ENCODE assay signal across 10 cellular contexts in the genomic region with DNA sequence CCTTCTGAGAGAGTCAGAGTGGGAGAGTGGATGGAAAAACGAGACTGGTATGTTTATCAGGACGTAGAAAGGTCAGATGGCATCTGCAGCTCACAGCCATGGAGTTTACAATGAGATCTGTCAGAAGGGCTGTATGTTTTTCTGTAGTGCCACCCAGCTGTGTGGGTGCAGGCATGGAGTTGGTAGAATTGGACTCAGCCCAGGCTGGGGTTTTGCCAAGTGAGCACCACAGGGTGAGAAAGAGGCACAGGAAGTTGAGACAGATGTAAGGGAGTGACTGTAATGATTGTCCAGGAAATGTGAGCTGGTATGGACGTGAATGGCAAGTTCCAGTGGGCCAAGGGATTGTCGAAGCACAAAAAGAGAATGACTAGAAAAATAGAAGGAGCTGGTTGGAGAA. TPM values are rescaled to one million over a fixed set of nuclear protein-coding genes. Genes with fewer than 3 reads are reported as not detected.
DNase-seq lines count a peak whose midpoint lies in the region; ATAC-seq and TF ChIP-seq lines count a peak whose summit lies in the region.
"Had no signal": no experiment of that assay in that cellular context is flagged by ENCODE, and none has a peak within 500 bp of the region (broad histone marks: within the 10 kb centered on the region; RNA-seq: fewer than 3 reads in every experiment).

No MANE protein-coding gene starts in this region.

- H3K4me3 ChIP-seq in breast epithelium: no peak overlapping the region
- H3K4me3 ChIP-seq: SK-N-MC, thyroid gland had no signal

- POLR2A ChIA-PET in MCF 10A (lab: Yijun Ruan, JAX): interaction anchor here (1.0 to 1.2 kb wide), 3 partner anchors 10 to 132 kb away, joined by 3 to 4 read pairs (median 3); a partner anchor contains a TSS

- CTCF ChIA-PET in MCF 10A (lab: Yijun Ruan, JAX): interaction anchor here (0.6 to 4.1 kb wide), 14 partner anchors 12 to 639 kb away, joined by 3 to 20 read pairs (median 3); a partner anchor contains a TSS

- H3K27ac ChIP-seq in breast epithelium: no peak overlapping the region
- H3K27ac ChIP-seq: SK-N-MC, thyroid gland had no signal

- ATAC-seq in GM18511 (IDR thresholded peaks at IDR 0.05; ENCODE audit: unreplicated experiment) (no peak), GM18505 (IDR thresholded peaks at IDR 0.05; ENCODE audit: unreplicated experiment) (no peak), HG03135 (IDR thresholded peaks at IDR 0.05; ENCODE audit: unreplicated experiment) (no peak)

- H3K4me3 Mint-ChIP-seq in MCF 10A (ENCODE audit: unreplicated experiment): no peak overlapping the region

- H3K9me3 ChIP-seq in breast epithelium: no peaks in the 10 kb centered on the region
- H3K9me3 ChIP-seq: thyroid gland had no signal

- H3K4me1 ChIP-seq in breast epithelium: no peaks in the 10 kb centered on the region
- H3K4me1 ChIP-seq: thyroid gland had no signal

- H3K4me1 Mint-ChIP-seq in MCF 10A (ENCODE audit: insufficient read depth, unreplicated experiment): peaks cover 37% of the 10 kb centered on the region

- intact Hi-C loops in MCF 10A (cut with micrococcal nuclease): no loop called here
- intact Hi-C loops in breast epithelium (cut with DNase I; ENCODE audit: low total_unique reads): no loop called here

- TF ChIP-seq POLR2A in breast epithelium (IDR thresholded peaks at IDR 0.05) (no peak), GM18505 (IDR thresholded peaks at IDR 0.05; ENCODE audit: borderline replicate concordance, extremely low read depth, insufficient read depth, insufficient read length) (no peak)

- peaks cover 6% of the 10 kb centered on the region for H3K36me3 Mint-ChIP-seq in MCF 10A (ENCODE audit: insufficient read depth, unreplicated experiment)

- H3K27me3 ChIP-seq in breast epithelium: no peaks in the 10 kb centered on the region
- H3K27me3 ChIP-seq: thyroid gland had no signal

- no peaks in the 10 kb centered on the region for H3K36me3 ChIP-seq in breast epithelium
- H3K36me3 ChIP-seq: thyroid gland had no signal

- TF ChIP-seq CTCF in MCF 10A (IDR thresholded peaks at IDR 0.05; ENCODE audit: unreplicated experiment): peak; percentile 15
- no peak for TF ChIP-seq CTCF in breast epithelium (IDR thresholded peaks at IDR 0.05)

- peak overlapping the region; percentile 13 for H3K27ac Mint-ChIP-seq in MCF 10A (ENCODE audit: low read depth, unreplicated experiment)

- no peaks in the 10 kb centered on the region for H3K9me3 Mint-ChIP-seq in MCF 10A (ENCODE audit: unreplicated experiment)

- H3K27me3 Mint-ChIP-seq in MCF 10A (ENCODE audit: insufficient read depth, unreplicated experiment): no peaks in the 10 kb centered on the region

- peak; percentile 96 for DNase-seq in MCF 10A (ENCODE audit: unreplicated experiment)
- no peak for DNase-seq in breast epithelium (ENCODE audit: low spot score in 2 of 2)
- DNase-seq in activated CD4-positive, alpha-beta T cell treated with anti-CD3 and anti-CD28 coated beads, Interleukin-2, amount 50 U/mL, for 48 hours: peak; percentile 65 to 74
- peak; percentile 39 for DNase-seq in foreskin melanocyte
- peak; percentile 56 for DNase-seq in stimulated activated CD4-positive, alpha-beta T cell treated with anti-CD3 and anti-CD28 coated beads, Interleukin-4, amount 100 ng/mL, for 24 hours

- no TSS peak for BruUV-seq in MCF 10A (replicated peaks; lab: Mats Ljungman, UMichigan)

RNA-seq across cellular contexts. Expression of a gene that starts 9.1 kb away (rescaled TPM):
- total RNA-seq in MCF 10A (2022) (168 and 260 TPM in 2 replicates), breast epithelium (10 to 100 TPM; 60.2 to 61.0 (median 60.4) TPM)

RNA-seq across cellular contexts. Expression of a gene that starts 9.6 kb away (rescaled TPM):
- total RNA-seq in MCF 10A (2022) (0.19 and 0.25 TPM in 2 replicates), breast epithelium (1 to 10 TPM in 1 of 3 donors, under 1 TPM in 2; 0.48 to 2.3 (median 0.73) TPM)

RNA-seq across cellular contexts. Expression of a gene that starts 36.6 kb away (rescaled TPM):
- total RNA-seq in MCF 10A (2022): 0.89 and 1.2 TPM in 2 replicates
- 10 to 100 TPM in 2 of 3 donors, not detected in 1; 11.8 to 15.4 TPM for total RNA-seq in breast epithelium

RNA-seq across cellular contexts. Expression of a gene that starts 56.2 kb away (rescaled TPM):
- total RNA-seq in MCF 10A (2022) (not detected in 2 replicates), breast epithelium (under 1 TPM in 1 of 3 donors, not detected in 2; 0.29 TPM)
- total RNA-seq: thyroid gland had no signal

Comparison
In these comparisons a context has a peak if more than half of its experiments do, and no peak if none do; other contexts are left out.
1. DNase-seq: peak in MCF 10A (single experiment), activated CD4-positive, alpha-beta T cell treated with anti-CD3 and anti-CD28 coated beads, Interleukin-2, amount 50 U/mL, for 48 hours (2 of 2), foreskin melanocyte (single experiment) and stimulated activated CD4-positive, alpha-beta T cell treated with anti-CD3 and anti-CD28 coated beads, Interleukin-4, amount 100 ng/mL, for 24 hours (single experiment); none in breast epithelium (0 of 2).